ENCODE assay signal across 1 cellular context in the genomic region with DNA sequence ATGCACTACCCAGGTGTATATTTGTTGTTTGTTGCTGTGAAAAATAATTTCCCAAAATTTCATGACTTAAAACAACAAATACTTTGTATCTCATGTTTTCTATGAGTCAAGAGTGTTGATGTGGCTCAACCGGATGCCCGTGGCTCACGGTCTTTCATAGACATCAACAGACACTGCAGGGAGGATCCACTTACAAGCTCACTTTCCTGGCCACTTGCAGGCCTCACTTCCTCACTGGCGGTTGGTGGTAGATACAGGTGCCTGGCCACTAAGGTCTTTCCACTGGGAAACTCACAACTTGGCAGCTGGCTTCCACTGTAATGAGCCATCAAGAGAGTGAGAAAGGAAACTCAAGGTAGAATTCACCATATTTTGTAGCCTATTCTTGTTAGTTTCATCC.
TF ChIP-seq lines count a peak whose summit lies in the region.

No MANE protein-coding gene starts in this region.

TF ChIP-seq in GM23338, 12 proteins besides CTCF, POLR2A, EP300 and RAD21 (continued from another document):
- TF ChIP-seq, protein P1, sequence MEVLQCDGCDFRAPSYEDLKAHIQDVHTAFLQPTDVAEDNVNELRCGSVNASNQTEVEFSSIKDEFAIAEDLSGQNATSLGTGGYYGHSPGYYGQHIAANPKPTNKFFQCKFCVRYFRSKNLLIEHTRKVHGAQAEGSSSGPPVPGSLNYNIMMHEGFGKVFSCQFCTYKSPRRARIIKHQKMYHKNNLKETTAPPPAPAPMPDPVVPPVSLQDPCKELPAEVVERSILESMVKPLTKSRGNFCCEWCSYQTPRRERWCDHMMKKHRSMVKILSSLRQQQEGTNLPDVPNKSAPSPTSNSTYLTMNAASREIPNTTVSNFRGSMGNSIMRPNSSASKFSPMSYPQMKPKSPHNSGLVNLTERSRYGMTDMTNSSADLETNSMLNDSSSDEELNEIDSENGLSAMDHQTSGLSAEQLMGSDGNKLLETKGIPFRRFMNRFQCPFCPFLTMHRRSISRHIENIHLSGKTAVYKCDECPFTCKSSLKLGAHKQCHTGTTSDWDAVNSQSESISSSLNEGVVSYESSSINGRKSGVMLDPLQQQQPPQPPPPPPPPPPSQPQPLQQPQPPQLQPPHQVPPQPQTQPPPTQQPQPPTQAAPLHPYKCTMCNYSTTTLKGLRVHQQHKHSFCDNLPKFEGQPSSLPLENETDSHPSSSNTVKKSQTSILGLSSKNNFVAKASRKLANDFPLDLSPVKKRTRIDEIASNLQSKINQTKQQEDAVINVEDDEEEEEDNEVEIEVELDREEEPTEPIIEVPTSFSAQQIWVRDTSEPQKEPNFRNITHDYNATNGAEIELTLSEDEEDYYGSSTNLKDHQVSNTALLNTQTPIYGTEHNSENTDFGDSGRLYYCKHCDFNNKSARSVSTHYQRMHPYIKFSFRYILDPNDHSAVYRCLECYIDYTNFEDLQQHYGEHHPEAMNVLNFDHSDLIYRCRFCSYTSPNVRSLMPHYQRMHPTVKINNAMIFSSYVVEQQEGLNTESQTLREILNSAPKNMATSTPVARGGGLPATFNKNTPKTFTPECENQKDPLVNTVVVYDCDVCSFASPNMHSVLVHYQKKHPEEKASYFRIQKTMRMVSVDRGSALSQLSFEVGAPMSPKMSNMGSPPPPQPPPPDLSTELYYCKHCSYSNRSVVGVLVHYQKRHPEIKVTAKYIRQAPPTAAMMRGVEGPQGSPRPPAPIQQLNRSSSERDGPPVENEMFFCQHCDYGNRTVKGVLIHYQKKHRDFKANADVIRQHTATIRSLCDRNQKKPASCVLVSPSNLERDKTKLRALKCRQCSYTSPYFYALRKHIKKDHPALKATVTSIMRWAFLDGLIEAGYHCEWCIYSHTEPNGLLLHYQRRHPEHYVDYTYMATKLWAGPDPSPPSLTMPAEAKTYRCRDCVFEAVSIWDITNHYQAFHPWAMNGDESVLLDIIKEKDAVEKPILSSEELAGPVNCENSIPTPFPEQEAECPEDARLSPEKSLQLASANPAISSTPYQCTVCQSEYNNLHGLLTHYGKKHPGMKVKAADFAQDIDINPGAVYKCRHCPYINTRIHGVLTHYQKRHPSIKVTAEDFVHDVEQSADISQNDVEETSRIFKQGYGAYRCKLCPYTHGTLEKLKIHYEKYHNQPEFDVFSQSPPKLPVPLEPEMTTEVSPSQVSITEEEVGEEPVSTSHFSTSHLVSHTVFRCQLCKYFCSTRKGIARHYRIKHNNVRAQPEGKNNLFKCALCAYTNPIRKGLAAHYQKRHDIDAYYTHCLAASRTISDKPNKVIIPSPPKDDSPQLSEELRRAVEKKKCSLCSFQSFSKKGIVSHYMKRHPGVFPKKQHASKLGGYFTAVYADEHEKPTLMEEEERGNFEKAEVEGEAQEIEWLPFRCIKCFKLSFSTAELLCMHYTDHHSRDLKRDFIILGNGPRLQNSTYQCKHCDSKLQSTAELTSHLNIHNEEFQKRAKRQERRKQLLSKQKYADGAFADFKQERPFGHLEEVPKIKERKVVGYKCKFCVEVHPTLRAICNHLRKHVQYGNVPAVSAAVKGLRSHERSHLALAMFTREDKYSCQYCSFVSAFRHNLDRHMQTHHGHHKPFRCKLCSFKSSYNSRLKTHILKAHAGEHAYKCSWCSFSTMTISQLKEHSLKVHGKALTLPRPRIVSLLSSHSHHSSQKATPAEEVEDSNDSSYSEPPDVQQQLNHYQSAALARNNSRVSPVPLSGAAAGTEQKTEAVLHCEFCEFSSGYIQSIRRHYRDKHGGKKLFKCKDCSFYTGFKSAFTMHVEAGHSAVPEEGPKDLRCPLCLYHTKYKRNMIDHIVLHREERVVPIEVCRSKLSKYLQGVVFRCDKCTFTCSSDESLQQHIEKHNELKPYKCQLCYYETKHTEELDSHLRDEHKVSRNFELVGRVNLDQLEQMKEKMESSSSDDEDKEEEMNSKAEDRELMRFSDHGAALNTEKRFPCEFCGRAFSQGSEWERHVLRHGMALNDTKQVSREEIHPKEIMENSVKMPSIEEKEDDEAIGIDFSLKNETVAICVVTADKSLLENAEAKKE (CRISPR knock-in tag; IDR thresholded peaks at IDR 0.05), result no peak
- no peak for TF ChIP-seq CREB1 (CRISPR knock-in tag; IDR thresholded peaks at IDR 0.05; ENCODE audit: low read depth)
- TF ChIP-seq EZH2 (IDR thresholded peaks at IDR 0.05; ENCODE audit: low read depth, unreplicated experiment), result no peak
- TF ChIP-seq, protein P2, sequence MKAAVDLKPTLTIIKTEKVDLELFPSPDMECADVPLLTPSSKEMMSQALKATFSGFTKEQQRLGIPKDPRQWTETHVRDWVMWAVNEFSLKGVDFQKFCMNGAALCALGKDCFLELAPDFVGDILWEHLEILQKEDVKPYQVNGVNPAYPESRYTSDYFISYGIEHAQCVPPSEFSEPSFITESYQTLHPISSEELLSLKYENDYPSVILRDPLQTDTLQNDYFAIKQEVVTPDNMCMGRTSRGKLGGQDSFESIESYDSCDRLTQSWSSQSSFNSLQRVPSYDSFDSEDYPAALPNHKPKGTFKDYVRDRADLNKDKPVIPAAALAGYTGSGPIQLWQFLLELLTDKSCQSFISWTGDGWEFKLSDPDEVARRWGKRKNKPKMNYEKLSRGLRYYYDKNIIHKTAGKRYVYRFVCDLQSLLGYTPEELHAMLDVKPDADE (IDR thresholded peaks at IDR 0.05), result no peak
- TF ChIP-seq ZNF331 (CRISPR knock-in tag; IDR thresholded peaks at IDR 0.05; ENCODE audit: low read depth), result no peak
- TF ChIP-seq, protein P3, sequence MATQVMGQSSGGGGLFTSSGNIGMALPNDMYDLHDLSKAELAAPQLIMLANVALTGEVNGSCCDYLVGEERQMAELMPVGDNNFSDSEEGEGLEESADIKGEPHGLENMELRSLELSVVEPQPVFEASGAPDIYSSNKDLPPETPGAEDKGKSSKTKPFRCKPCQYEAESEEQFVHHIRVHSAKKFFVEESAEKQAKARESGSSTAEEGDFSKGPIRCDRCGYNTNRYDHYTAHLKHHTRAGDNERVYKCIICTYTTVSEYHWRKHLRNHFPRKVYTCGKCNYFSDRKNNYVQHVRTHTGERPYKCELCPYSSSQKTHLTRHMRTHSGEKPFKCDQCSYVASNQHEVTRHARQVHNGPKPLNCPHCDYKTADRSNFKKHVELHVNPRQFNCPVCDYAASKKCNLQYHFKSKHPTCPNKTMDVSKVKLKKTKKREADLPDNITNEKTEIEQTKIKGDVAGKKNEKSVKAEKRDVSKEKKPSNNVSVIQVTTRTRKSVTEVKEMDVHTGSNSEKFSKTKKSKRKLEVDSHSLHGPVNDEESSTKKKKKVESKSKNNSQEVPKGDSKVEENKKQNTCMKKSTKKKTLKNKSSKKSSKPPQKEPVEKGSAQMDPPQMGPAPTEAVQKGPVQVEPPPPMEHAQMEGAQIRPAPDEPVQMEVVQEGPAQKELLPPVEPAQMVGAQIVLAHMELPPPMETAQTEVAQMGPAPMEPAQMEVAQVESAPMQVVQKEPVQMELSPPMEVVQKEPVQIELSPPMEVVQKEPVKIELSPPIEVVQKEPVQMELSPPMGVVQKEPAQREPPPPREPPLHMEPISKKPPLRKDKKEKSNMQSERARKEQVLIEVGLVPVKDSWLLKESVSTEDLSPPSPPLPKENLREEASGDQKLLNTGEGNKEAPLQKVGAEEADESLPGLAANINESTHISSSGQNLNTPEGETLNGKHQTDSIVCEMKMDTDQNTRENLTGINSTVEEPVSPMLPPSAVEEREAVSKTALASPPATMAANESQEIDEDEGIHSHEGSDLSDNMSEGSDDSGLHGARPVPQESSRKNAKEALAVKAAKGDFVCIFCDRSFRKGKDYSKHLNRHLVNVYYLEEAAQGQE (IDR thresholded peaks at IDR 0.05; ENCODE audit: unreplicated experiment), result no peak
- no peak for TF ChIP-seq STAT1 (IDR thresholded peaks at IDR 0.05; ENCODE audit: unreplicated experiment)
- TF ChIP-seq ZNF114 (CRISPR knock-in tag; IDR thresholded peaks at IDR 0.05), result no peak
- TF ChIP-seq EZH2phosphoT487 (IDR thresholded peaks at IDR 0.05; ENCODE audit: unreplicated experiment), result no peak
- no peak for TF ChIP-seq JUNB (IDR thresholded peaks at IDR 0.05; ENCODE audit: unreplicated experiment)
